2 cellular contexts compared by ENCODE assay signal in the genomic region with DNA sequence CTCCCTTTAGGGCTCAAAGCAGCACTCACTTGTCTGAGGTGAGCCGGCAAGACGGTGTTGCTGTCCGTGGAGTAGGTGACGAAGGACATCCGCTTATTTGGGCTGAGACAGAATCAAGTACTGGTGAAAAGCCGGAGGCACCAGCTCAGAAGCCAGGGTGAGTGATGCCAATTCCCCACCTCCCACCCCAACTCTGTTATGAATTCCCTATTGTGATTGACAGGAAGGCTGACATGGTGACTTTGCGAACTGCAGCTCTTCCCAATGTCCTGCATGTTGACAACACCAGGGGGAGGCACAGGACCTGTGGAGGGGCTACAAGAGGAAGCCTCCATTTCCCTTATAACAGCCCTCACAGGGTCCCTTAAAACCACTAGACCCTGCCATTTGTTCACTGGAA.
TF ChIP-seq lines count a peak whose summit lies in the region.

No MANE protein-coding gene starts in this region.

TF ChIP-seq in HEK293T, 16 proteins besides CTCF, POLR2A, EP300 and RAD21:
- no peak for TF ChIP-seq ELF4 (IDR thresholded peaks at IDR 0.05)
- TF ChIP-seq, protein P1, sequence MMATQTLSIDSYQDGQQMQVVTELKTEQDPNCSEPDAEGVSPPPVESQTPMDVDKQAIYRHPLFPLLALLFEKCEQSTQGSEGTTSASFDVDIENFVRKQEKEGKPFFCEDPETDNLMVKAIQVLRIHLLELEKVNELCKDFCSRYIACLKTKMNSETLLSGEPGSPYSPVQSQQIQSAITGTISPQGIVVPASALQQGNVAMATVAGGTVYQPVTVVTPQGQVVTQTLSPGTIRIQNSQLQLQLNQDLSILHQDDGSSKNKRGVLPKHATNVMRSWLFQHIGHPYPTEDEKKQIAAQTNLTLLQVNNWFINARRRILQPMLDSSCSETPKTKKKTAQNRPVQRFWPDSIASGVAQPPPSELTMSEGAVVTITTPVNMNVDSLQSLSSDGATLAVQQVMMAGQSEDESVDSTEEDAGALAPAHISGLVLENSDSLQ (IDR thresholded peaks at IDR 0.05), result peak; percentile 61
- TF ChIP-seq CTBP1 (IDR thresholded peaks at IDR 0.05; ENCODE audit: borderline replicate concordance), result no peak

TF ChIP-seq in H1, 55 proteins besides CTCF, POLR2A, EP300 and RAD21:
- TF ChIP-seq SP1 (IDR thresholded peaks at IDR 0.05; ENCODE audit: low read depth, low read length), result no peak
- TF ChIP-seq SP4 (IDR thresholded peaks at IDR 0.05; ENCODE audit: low read length), result no peak
- TF ChIP-seq GTF2F1 (IDR thresholded peaks at IDR 0.05; ENCODE audit: borderline replicate concordance, low read depth, low read length), result no peak
- no peak for TF ChIP-seq CHD1 (IDR thresholded peaks at IDR 0.05; ENCODE audit: low read depth, low read length)
- TF ChIP-seq JUN (IDR thresholded peaks at IDR 0.05; ENCODE audit: low read depth, low read length), result no peak
- TF ChIP-seq, protein P2, sequence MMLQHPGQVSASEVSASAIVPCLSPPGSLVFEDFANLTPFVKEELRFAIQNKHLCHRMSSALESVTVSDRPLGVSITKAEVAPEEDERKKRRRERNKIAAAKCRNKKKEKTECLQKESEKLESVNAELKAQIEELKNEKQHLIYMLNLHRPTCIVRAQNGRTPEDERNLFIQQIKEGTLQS (IDR thresholded peaks at IDR 0.05; ENCODE audit: insufficient read depth, low read depth, low read length), result no peak
- TF ChIP-seq, protein P3, sequence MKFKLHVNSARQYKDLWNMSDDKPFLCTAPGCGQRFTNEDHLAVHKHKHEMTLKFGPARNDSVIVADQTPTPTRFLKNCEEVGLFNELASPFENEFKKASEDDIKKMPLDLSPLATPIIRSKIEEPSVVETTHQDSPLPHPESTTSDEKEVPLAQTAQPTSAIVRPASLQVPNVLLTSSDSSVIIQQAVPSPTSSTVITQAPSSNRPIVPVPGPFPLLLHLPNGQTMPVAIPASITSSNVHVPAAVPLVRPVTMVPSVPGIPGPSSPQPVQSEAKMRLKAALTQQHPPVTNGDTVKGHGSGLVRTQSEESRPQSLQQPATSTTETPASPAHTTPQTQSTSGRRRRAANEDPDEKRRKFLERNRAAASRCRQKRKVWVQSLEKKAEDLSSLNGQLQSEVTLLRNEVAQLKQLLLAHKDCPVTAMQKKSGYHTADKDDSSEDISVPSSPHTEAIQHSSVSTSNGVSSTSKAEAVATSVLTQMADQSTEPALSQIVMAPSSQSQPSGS (IDR thresholded peaks at IDR 0.05; ENCODE audit: low read length), result no peak
- TF ChIP-seq TEAD4 (IDR thresholded peaks at IDR 0.05; ENCODE audit: low read depth, low read length), result no peak
- no peak for TF ChIP-seq SIRT6 (IDR thresholded peaks at IDR 0.05; ENCODE audit: low read length)
- no peak for TF ChIP-seq POLR2AphosphoS5 (IDR thresholded peaks at IDR 0.05; ENCODE audit: low read depth, low read length)
- no peak for TF ChIP-seq RXRA (IDR thresholded peaks at IDR 0.05; ENCODE audit: insufficient read depth, low read depth, low read length)
- TF ChIP-seq, protein P4, sequence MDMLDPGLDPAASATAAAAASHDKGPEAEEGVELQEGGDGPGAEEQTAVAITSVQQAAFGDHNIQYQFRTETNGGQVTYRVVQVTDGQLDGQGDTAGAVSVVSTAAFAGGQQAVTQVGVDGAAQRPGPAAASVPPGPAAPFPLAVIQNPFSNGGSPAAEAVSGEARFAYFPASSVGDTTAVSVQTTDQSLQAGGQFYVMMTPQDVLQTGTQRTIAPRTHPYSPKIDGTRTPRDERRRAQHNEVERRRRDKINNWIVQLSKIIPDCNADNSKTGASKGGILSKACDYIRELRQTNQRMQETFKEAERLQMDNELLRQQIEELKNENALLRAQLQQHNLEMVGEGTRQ (IDR thresholded peaks at IDR 0.05; ENCODE audit: low read length), result no peak
- no peak for TF ChIP-seq POU5F1 (IDR thresholded peaks at IDR 0.05; ENCODE audit: low read depth, low read length)
- no peak for TF ChIP-seq CBX5 (IDR thresholded peaks at IDR 0.05; ENCODE audit: low read depth, low read length)
- no peak for TF ChIP-seq EZH2 (IDR thresholded peaks at IDR 0.05; ENCODE audit: low read depth, low read length, severe bottlenecking)
- no peak for TF ChIP-seq CTBP2 (IDR thresholded peaks at IDR 0.05; ENCODE audit: borderline replicate concordance, insufficient read depth, insufficient read length, low read length)
- TF ChIP-seq SRF (IDR thresholded peaks at IDR 0.05; ENCODE audit: low read depth, low read length), result no peak
